In the genomic region with DNA sequence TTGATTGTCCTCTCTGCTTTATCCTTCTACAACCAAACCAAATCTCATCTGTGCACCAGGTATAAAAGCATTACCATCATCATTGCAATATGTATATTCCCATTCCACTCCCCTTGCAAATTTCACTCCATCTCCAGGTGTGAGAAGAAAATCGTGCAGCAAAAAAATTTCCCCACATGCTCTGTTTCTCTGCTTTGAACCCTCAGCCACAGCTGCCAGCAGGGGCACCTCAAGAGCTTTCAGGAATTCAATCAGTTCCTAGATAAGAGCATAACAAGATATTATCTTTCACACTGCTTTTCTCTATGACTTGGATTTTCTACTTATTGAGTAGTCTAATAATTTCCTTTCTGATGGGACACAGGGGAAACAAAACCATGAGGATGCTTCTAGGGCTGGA, we compare ENCODE assay signal across 16 cellular contexts.
DNase-seq lines count a peak whose midpoint lies in the region; ATAC-seq and TF ChIP-seq lines count a peak whose summit lies in the region.
"Had no signal": no experiment of that assay in that cellular context is flagged by ENCODE, and none has a peak within 500 bp of the region (broad histone marks: within the 10 kb centered on the region; RNA-seq: fewer than 3 reads in every experiment).

No MANE protein-coding gene starts in this region.

- H3K9me3 ChIP-seq in SK-N-SH: no peaks in the 10 kb centered on the region
- H3K9me3 ChIP-seq in WERI-Rb-1 (ENCODE audit: severe bottlenecking): peaks cover 5% of the 10 kb centered on the region
- H3K9me3 ChIP-seq: BE2C had no signal

- no peak overlapping the region for H3K23ac ChIP-seq in mesendoderm (ENCODE audit: low read length)

- H3K79me1 ChIP-seq in mesendoderm (ENCODE audit: low read length): no peaks in the 10 kb centered on the region

- TF ChIP-seq EP300 in SK-N-SH (IDR thresholded peaks at IDR 0.05; ENCODE audit: borderline replicate concordance in 1 of 2, low read depth in 1 of 2, low read length in 1 of 2): no peak

- no peak overlapping the region for H2BK15ac ChIP-seq in mesendoderm (replicated peaks; ENCODE audit: low read depth)

- H3K9me2 ChIP-seq in SK-N-SH: no peaks in the 10 kb centered on the region

- no peak overlapping the region for H3K4ac ChIP-seq in mesendoderm (ENCODE audit: low read depth, low read length)

- H4K8ac ChIP-seq in mesendoderm (ENCODE audit: low read depth, low read length): no peak overlapping the region

- CTCF ChIA-PET in SK-N-SH (lab: Yijun Ruan, JAX): no interaction called here

- H3F3A ChIP-seq in SK-N-SH (replicated peaks; ENCODE audit: insufficient read depth): peaks cover 9% of the 10 kb centered on the region

- no peak overlapping the region for H2BK120ac ChIP-seq in mesendoderm (ENCODE audit: low read depth, low read length)

- H4K5ac ChIP-seq in mesendoderm (ENCODE audit: low read length): no peak overlapping the region

- H3K27ac ChIP-seq in SK-N-SH (ENCODE audit: low read depth in 2 of 2, low read length in 1 of 2): no peak overlapping the region
- H3K27ac ChIP-seq in WERI-Rb-1: no peak overlapping the region
- H3K27ac ChIP-seq in mesendoderm (ENCODE audit: low read depth, low read length): no peak overlapping the region
- H3K27ac ChIP-seq: C4-2B had no signal

- H3K4me3 ChIP-seq in SK-N-SH (ENCODE audit: low read depth in 2 of 2, low read length in 1 of 2) (no peak overlapping the region), WERI-Rb-1 (ENCODE audit: low read depth, low read length) (no peak overlapping the region), mesendoderm (ENCODE audit: low read length) (no peak overlapping the region)
- H3K4me3 ChIP-seq: GM12878 had no signal

- H3K56ac ChIP-seq in mesendoderm (ENCODE audit: low read length): no peak overlapping the region

- H4K20me1 ChIP-seq in SK-N-SH (ENCODE audit: insufficient read depth): no peaks in the 10 kb centered on the region

- H3K27me3 ChIP-seq in SK-N-SH (ENCODE audit: insufficient read depth): no peaks in the 10 kb centered on the region
- H3K27me3 ChIP-seq in WERI-Rb-1 (ENCODE audit: insufficient read depth, low read depth, severe bottlenecking): no peaks in the 10 kb centered on the region
- no peaks in the 10 kb centered on the region for H3K27me3 ChIP-seq in mesendoderm (ENCODE audit: insufficient read depth, low read length, poor library complexity)
- H3K27me3 ChIP-seq: BE2C had no signal

- TF ChIP-seq CTCF in SK-N-SH (IDR thresholded peaks at IDR 0.05): no peak
- TF ChIP-seq CTCF in WERI-Rb-1 (IDR thresholded peaks at IDR 0.05; ENCODE audit: low read depth, low read length): 0 out of 2 replicates have a peak, but pooled peaks have one; percentile 16

- POLR2A ChIA-PET in SK-N-SH (lab: Yijun Ruan, JAX): no interaction called here

- ATAC-seq in SK-N-SH treated with all-trans-retinoic acid at 6 μM for 48 hours (no peak), HG02798 (IDR thresholded peaks at IDR 0.05; ENCODE audit: poor library complexity, unreplicated experiment) (no peak)
- ATAC-seq: GM12878 had no signal

- TF ChIP-seq RAD21 in SK-N-SH (IDR thresholded peaks at IDR 0.05; ENCODE audit: low read length): peak; percentile 23; the same call in 1 of the 2 replicates

- no peak overlapping the region for H2AK5ac ChIP-seq in mesendoderm (ENCODE audit: low read length)

- no peak overlapping the region for H2AFZ ChIP-seq in SK-N-SH (ENCODE audit: low read depth)

- no peak overlapping the region for H2BK5ac ChIP-seq in mesendoderm (ENCODE audit: low read length)

- no peak overlapping the region for H3K18ac ChIP-seq in mesendoderm (ENCODE audit: low read length)

- WGBS in SK-N-SH (ENCODE audit: low lambda C conversion rate): 5% methylated on average over 1 of the region's 1 CpG
- no CpG with 5 or more reads among the region's 1 CpG for WGBS in mesendoderm (ENCODE audit: extremely low coverage, insufficient coverage, low lambda C conversion rate)

- H3K36me3 ChIP-seq in SK-N-SH (replicated peaks in 1 of 2; ENCODE audit: control insufficient read depth in 1 of 2, insufficient read depth in 2 of 2, low read length in 1 of 2): no peaks in the 10 kb centered on the region
- no peaks in the 10 kb centered on the region for H3K36me3 ChIP-seq in WERI-Rb-1
- H3K36me3 ChIP-seq in mesendoderm (ENCODE audit: control insufficient read depth, insufficient read depth, low read length): no peaks in the 10 kb centered on the region
- H3K36me3 ChIP-seq: BE2C had no signal

- H3K79me2 ChIP-seq in SK-N-SH (ENCODE audit: insufficient read depth) (no peaks in the 10 kb centered on the region), mesendoderm (ENCODE audit: control insufficient read depth, insufficient read depth, low read length) (no peaks in the 10 kb centered on the region)

- peaks cover 12% of the 10 kb centered on the region in 2 experiments; a peak in 3 of 4 replicates for H3K4me1 ChIP-seq in SK-N-SH (ENCODE audit: control insufficient read depth in 1 of 2, insufficient read depth in 2 of 2, low read depth in 1 of 2, low read length in 1 of 2)
- no peaks in the 10 kb centered on the region for H3K4me1 ChIP-seq in mesendoderm (ENCODE audit: control insufficient read depth, low read depth, low read length)

- H3K4me2 ChIP-seq in SK-N-SH (no peak overlapping the region), mesendoderm (ENCODE audit: low read length) (no peak overlapping the region)

- DNase-seq in SK-N-SH (no peak), WERI-Rb-1 (no peak), mesendoderm (peak; percentile 23), hypothalamus (lab: John Stamatoyannopoulos, UW) (no peak), NCI-H187 (lab: John Stamatoyannopoulos, UW) (no peak)
- DNase-seq: BE2C; CD4-positive, alpha-beta memory T cell; DMS79; GOT3; HCEC 1CT; HFFc6; IMR-90 had no signal

- H3K9ac ChIP-seq in SK-N-SH (no peak overlapping the region), mesendoderm (ENCODE audit: low read length) (no peak overlapping the region)

TF ChIP-seq in SK-N-SH, 30 proteins besides CTCF, POLR2A, EP300 and RAD21 (continues in another document):
- TF ChIP-seq POLR2AphosphoS5 (IDR thresholded peaks at IDR 0.05; ENCODE audit: low read depth, low read length): no peak
- TF ChIP-seq FOXJ3 (CRISPR knock-in tag; IDR thresholded peaks at IDR 0.05): no peak
- TF ChIP-seq NRF1 (IDR thresholded peaks at IDR 0.05; ENCODE audit: low read depth, low read length): no peak
- TF ChIP-seq, protein P1, sequence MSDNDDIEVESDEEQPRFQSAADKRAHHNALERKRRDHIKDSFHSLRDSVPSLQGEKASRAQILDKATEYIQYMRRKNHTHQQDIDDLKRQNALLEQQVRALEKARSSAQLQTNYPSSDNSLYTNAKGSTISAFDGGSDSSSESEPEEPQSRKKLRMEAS (IDR thresholded peaks at IDR 0.05; ENCODE audit: low read depth): no peak
- no peak for TF ChIP-seq FOSL2 (IDR thresholded peaks at IDR 0.05; ENCODE audit: borderline replicate concordance, low read depth)
- TF ChIP-seq FOXM1 (IDR thresholded peaks at IDR 0.05; ENCODE audit: low read depth): no peak
- TF ChIP-seq MXI1 (IDR thresholded peaks at IDR 0.05; ENCODE audit: low read depth, low read length): no peak
- TF ChIP-seq TAF1 (IDR thresholded peaks at IDR 0.05; ENCODE audit: borderline replicate concordance, low read depth, low read length): no peak
- no peak for TF ChIP-seq GATA2 (CRISPR knock-in tag; IDR thresholded peaks at IDR 0.05)
- TF ChIP-seq RXRA (IDR thresholded peaks at IDR 0.05; ENCODE audit: borderline replicate concordance, low read depth): no peak
- TF ChIP-seq TCF12 (IDR thresholded peaks at IDR 0.05): no peak

TF ChIP-seq in SK-N-SH treated with all-trans-retinoic acid at 6 μM for 48 hours, 23 proteins besides CTCF, POLR2A, EP300 and RAD21:
- TF ChIP-seq CSDC2 (CRISPR knock-in tag; IDR thresholded peaks at IDR 0.05) (no peak), GLIS3 (CRISPR knock-in tag; IDR thresholded peaks at IDR 0.05) (no peak), TOX (CRISPR knock-in tag; IDR thresholded peaks at IDR 0.05; ENCODE audit: borderline replicate concordance) (no peak), ZFP3 (CRISPR knock-in tag; IDR thresholded peaks at IDR 0.05) (no peak), TCF4 (CRISPR knock-in tag; IDR thresholded peaks at IDR 0.05; ENCODE audit: borderline replicate concordance) (no peak), SNAI2 (CRISPR knock-in tag; IDR thresholded peaks at IDR 0.05) (no peak), ZNF70 (CRISPR knock-in tag; IDR thresholded peaks at IDR 0.05) (no peak), ARNTL (CRISPR knock-in tag; IDR thresholded peaks at IDR 0.05; ENCODE audit: borderline replicate concordance, low read depth) (no peak)
- TF ChIP-seq, protein P2, sequence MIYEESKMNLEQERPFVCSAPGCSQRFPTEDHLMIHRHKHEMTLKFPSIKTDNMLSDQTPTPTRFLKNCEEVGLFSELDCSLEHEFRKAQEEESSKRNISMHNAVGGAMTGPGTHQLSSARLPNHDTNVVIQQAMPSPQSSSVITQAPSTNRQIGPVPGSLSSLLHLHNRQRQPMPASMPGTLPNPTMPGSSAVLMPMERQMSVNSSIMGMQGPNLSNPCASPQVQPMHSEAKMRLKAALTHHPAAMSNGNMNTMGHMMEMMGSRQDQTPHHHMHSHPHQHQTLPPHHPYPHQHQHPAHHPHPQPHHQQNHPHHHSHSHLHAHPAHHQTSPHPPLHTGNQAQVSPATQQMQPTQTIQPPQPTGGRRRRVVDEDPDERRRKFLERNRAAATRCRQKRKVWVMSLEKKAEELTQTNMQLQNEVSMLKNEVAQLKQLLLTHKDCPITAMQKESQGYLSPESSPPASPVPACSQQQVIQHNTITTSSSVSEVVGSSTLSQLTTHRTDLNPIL (CRISPR knock-in tag; IDR thresholded peaks at IDR 0.05; ENCODE audit: low read depth): no peak
- TF ChIP-seq, protein P3, sequence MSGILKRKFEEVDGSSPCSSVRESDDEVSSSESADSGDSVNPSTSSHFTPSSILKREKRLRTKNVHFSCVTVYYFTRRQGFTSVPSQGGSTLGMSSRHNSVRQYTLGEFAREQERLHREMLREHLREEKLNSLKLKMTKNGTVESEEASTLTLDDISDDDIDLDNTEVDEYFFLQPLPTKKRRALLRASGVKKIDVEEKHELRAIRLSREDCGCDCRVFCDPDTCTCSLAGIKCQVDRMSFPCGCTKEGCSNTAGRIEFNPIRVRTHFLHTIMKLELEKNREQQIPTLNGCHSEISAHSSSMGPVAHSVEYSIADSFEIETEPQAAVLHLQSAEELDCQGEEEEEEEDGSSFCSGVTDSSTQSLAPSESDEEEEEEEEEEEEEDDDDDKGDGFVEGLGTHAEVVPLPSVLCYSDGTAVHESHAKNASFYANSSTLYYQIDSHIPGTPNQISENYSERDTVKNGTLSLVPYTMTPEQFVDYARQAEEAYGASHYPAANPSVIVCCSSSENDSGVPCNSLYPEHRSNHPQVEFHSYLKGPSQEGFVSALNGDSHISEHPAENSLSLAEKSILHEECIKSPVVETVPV (CRISPR knock-in tag; IDR thresholded peaks at IDR 0.05): no peak
TF ChIP-seq in SK-N-SH treated with all-trans-retinoic acid at 6 μM for 48 hours: peak in this region for 0.
